Comparison of ENCODE assay signal across 27 cellular contexts in the genomic region with DNA sequence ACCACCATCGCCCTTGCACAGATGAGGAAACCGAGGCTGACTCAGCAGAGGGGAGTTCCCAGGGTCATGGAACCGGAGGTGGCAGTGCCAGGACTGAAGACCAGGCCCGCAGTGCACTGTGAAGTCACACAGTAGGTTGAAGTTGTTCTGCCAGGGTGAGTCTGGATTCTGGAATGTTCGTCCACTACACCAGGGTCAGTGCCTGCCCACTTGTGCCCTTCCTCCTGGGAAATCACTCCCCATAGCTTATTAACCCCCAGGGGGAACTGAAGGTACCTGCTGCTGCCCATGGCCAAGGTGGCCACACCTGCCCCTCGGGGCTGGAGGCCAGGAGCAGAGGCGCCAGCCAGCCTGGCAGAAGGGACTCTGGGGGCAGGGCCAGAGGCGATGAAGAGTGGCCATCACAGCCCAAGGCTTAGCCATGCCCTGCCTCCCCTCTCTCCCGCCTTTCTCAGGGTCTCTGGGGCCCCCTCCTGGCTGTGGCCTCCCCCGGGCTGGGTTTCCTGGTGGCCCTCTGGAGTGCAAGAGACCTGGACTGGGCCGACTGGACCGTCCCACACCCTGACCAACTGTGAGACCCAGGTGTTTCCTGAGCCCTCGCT. TPM values are rescaled to one million over a fixed set of nuclear protein-coding genes. Genes with fewer than 3 reads are reported as not detected.
DNase-seq lines count a peak whose midpoint lies in the region; ATAC-seq and TF ChIP-seq lines count a peak whose summit lies in the region.
"Had no signal": no experiment of that assay in that cellular context is flagged by ENCODE, and none has a peak within 500 bp of the region (broad histone marks: within the 10 kb centered on the region; RNA-seq: fewer than 3 reads in every experiment).

No MANE protein-coding gene starts in this region.

- no peaks in the 10 kb centered on the region for H3K9me2 ChIP-seq in PC-3 (replicated peaks; ENCODE audit: low read length)

- H3K27ac ChIP-seq in left ventricle myocardium inferior (replicated peaks) (no peak overlapping the region), PC-3 (ENCODE audit: low read length) (no peak overlapping the region), aorta (ENCODE audit: low read depth in 1 of 2, low read length in 2 of 2) (no peak overlapping the region)
- H3K27ac ChIP-seq: body of pancreas, RWPE1, transverse colon had no signal

- H3K9me3 ChIP-seq in left ventricle myocardium inferior (replicated peaks) (peaks cover 3% of the 10 kb centered on the region), PC-3 (ENCODE audit: low read length) (no peaks in the 10 kb centered on the region), aorta (ENCODE audit: control insufficient read depth, low read length) (no peaks in the 10 kb centered on the region)
- H3K9me3 ChIP-seq: body of pancreas, HAP-1 had no signal

- peaks cover 7% of the 10 kb centered on the region for H3K27me3 ChIP-seq in left ventricle myocardium inferior (ENCODE audit: low read depth)
- H3K27me3 ChIP-seq in PC-3 (ENCODE audit: low read length) = no peaks in the 10 kb centered on the region
- no peaks in the 10 kb centered on the region for H3K27me3 ChIP-seq in aorta (ENCODE audit: control insufficient read depth in 1 of 2, insufficient read depth in 2 of 2, low read length in 1 of 2)
- H3K27me3 ChIP-seq: body of pancreas had no signal

- H2AFZ ChIP-seq in PC-3 (ENCODE audit: low read length) = no peak overlapping the region

- TF ChIP-seq CTCF in left ventricle myocardium inferior (IDR thresholded peaks at IDR 0.05; ENCODE audit: borderline replicate concordance) = no peak
- no peak for TF ChIP-seq CTCF in PC-3 (conservative IDR thresholded peaks at IDR 0.05; ENCODE audit: low read depth, low read length)

- POLR2A ChIA-PET in PC-3 (lab: Charles Lee; ENCODE audit: unreplicated experiment) = no interaction called here

- CTCF ChIA-PET in PC-3 (lab: Charles Lee) = no interaction called here

- ATAC-seq in Right ventricle myocardium inferior (no peak), PC-3 (no peak), esophagus mucosa (peak; percentile 45), aorta (ENCODE audit: low FRiP score) (peak; percentile 12), HG02970 (IDR thresholded peaks at IDR 0.05; ENCODE audit: low FRiP score, unreplicated experiment) (no peak), HG03565 (IDR thresholded peaks at IDR 0.05; ENCODE audit: unreplicated experiment) (no peak)
- ATAC-seq: A549; activated CD4-positive, alpha-beta T cell treated with anti-CD3 and anti-CD28 coated beads for 36 hours; body of pancreas; left ventricle myocardium superior had no signal

- WGBS in aorta, 2 donors = 80 to 86% methylated on average over 11 to 13 of the region's 13 CpGs

- H3K4me2 ChIP-seq in PC-3 (ENCODE audit: low read length) = no peak overlapping the region
- H3K4me2 ChIP-seq: A549, smooth muscle cell had no signal

- no peaks in the 10 kb centered on the region for H3K79me2 ChIP-seq in PC-3 (ENCODE audit: low read length)

- peaks cover 9% of the 10 kb centered on the region for H3K4me1 ChIP-seq in left ventricle myocardium inferior
- H3K4me1 ChIP-seq in PC-3 (ENCODE audit: insufficient read depth, low read length) = no peaks in the 10 kb centered on the region
- H3K4me1 ChIP-seq in aorta (ENCODE audit: control insufficient read depth in 1 of 2, insufficient read depth in 2 of 2, low read length in 2 of 2) = no peaks in the 10 kb centered on the region
- H3K4me1 ChIP-seq: body of pancreas, HAP-1 had no signal

- H3F3A ChIP-seq in PC-3 (ENCODE audit: low read length, unreplicated experiment) = no peaks in the 10 kb centered on the region

- H3K4me3 ChIP-seq in left ventricle myocardium inferior = no peak overlapping the region
- H3K4me3 ChIP-seq in PC-3 (ENCODE audit: low read length) = no peak overlapping the region
- H3K4me3 ChIP-seq in aorta (ENCODE audit: low read length in 2 of 2) = no peak overlapping the region
- H3K4me3 ChIP-seq: A549, body of pancreas, HAP-1, smooth muscle cell, transverse colon had no signal

- intact Hi-C loops in Right ventricle myocardium inferior (cut with DNase I) = no loop called here
- intact Hi-C loops in left ventricle myocardium inferior (cut with micrococcal nuclease) = no loop called here
- intact Hi-C loops in PC-3 (cut with micrococcal nuclease) = no loop called here
- intact Hi-C loops in aorta (cut with DNase I) = no loop called here

- no peaks in the 10 kb centered on the region for H3K36me3 ChIP-seq in left ventricle myocardium inferior
- H3K36me3 ChIP-seq in PC-3 (ENCODE audit: low read depth, low read length) = no peaks in the 10 kb centered on the region
- H3K36me3 ChIP-seq in aorta (ENCODE audit: control insufficient read depth in 1 of 2, insufficient read depth in 2 of 2, low read length in 1 of 2) = no peaks in the 10 kb centered on the region
- H3K36me3 ChIP-seq: HAP-1, transverse colon had no signal

- no TSS peak for BruUV-seq in PC-3 (replicated peaks; lab: Mats Ljungman, UMichigan)

- peak; percentile 53 for DNase-seq in Right ventricle myocardium inferior (ENCODE audit: missing footprints)
- DNase-seq in left ventricle myocardium inferior = no peak
- peak; percentile 33 for DNase-seq in PC-3
- DNase-seq in aorta = no peak
- no peak for DNase-seq in putamen (ENCODE audit: low spot score)
- DNase-seq: activated CD4-positive, alpha-beta T cell treated with anti-CD3 and anti-CD28 coated beads for 36 hours; activated naive CD4-positive, alpha-beta T cell; activated T-cell treated with anti-CD3 and anti-CD28 coated beads, Interleukin-2, amount 50 U/mL, for 48 hours; body of pancreas; GF-D8; glutamatergic neuron; KBM-7; left ventricle myocardium superior; MM.1S; NCI-H1436 treated with DMSO at 0.1 percent for 48 hours; NCI-H2171 treated with DMSO at 0.1 percent for 48 hours; NCI-H524 treated with DMSO at 0.1 percent for 48 hours; retina; stimulated activated CD4-positive, alpha-beta T cell treated with anti-CD3 and anti-CD28 coated beads, Interleukin-2, amount 100 ng/mL, for 24 hours; transverse colon had no signal

- no peaks in the 10 kb centered on the region for H4K20me1 ChIP-seq in PC-3 (ENCODE audit: low read length)

- no peak overlapping the region for H3K9ac ChIP-seq in PC-3 (ENCODE audit: low read length)

RNA-seq across cellular contexts. Expression of a gene that starts 15.1 kb away (rescaled TPM):
- total RNA-seq in Right ventricle myocardium inferior (24.9 TPM), left ventricle myocardium inferior (43.5 TPM), PC-3 (2014; rRNA removed) (3.2 and 3.6 TPM in 2 replicates), esophagus mucosa (20.1 TPM), aorta (10 to 100 TPM; 15.4 to 20.2 TPM)
- polyA plus RNA-seq in aorta = 1 to 10 TPM; 5.3 to 6.8 TPM
- total RNA-seq: smooth muscle cell had no signal

RNA-seq across cellular contexts. Expression of a gene that starts 25.3 kb away (rescaled TPM):
- total RNA-seq in Right ventricle myocardium inferior (11.2 TPM), left ventricle myocardium inferior (13.6 TPM), PC-3 (2014; rRNA removed) (22.6 and 23.1 TPM in 2 replicates), esophagus mucosa (52.9 TPM), aorta (10 to 100 TPM; 34.4 to 58.9 TPM)
- 1 to 10 TPM; 3.4 to 9.0 TPM for polyA plus RNA-seq in aorta

Comparison
In these comparisons a context has a peak if more than half of its experiments do, and no peak if none do; other contexts are left out.
1. DNase-seq: peak in Right ventricle myocardium inferior (single experiment) and PC-3 (single experiment); none in left ventricle myocardium inferior (single experiment), aorta (0 of 2) and putamen (single experiment).
2. ATAC-seq: peak in esophagus mucosa (single experiment) and aorta (single experiment); none in Right ventricle myocardium inferior (single experiment), PC-3 (single experiment), HG02970 (single experiment) and HG03565 (single experiment).